ENCODE assay signal across 1 cellular context in the genomic region with DNA sequence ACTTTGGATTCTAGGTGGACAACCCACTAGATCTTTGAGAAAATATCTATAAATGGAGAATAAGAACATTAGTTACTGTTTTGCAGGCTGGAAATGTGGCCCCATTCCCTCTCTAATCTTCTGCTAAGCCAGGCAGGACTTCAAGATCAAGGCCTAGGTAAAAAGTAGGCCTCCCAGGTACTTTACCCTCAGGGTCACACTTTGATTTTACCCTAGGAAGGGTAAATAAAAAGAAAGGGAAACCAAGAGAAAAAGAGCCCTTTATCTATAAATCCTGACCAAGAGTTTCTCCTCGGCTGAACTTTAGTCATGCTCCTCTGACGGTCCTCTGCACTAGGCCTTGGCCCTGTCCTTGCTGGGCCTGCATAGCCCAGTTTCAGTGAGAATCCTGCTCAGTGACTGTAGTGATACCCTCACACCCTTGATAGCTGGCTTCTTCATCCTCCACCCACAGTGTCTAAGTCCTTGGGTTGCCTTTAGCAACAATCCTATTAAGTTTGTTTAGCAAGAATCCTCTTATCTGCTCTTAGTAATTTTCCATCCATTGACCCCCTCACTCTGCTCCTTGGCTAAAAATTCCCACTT.
TF ChIP-seq lines count a peak whose summit lies in the region.

No MANE protein-coding gene starts in this region.

TF ChIP-seq in HepG2, 621 proteins besides CTCF, POLR2A, EP300 and RAD21:
- TF ChIP-seq HNF4A (CRISPR knock-in tag; IDR thresholded peaks at IDR 0.05) = peak; percentile 52; the same call in 1 of the 2 replicates
- TF ChIP-seq ZFY (CRISPR knock-in tag; IDR thresholded peaks at IDR 0.05) = peak; percentile 57; the same call in 1 of the 2 replicates
- TF ChIP-seq RNF2 (conservative IDR thresholded peaks at IDR 0.05; ENCODE audit: low read depth) = no peak
- TF ChIP-seq HNF4G (IDR thresholded peaks at IDR 0.05; ENCODE audit: borderline replicate concordance, low read depth, low read length) = 0 out of 2 replicates have a peak, but pooled peaks have one; percentile 27
- no peak for TF ChIP-seq HNF4G (CRISPR knock-in tag; IDR thresholded peaks at IDR 0.05; ENCODE audit: borderline replicate concordance, low read depth)
- TF ChIP-seq GFI1 (CRISPR knock-in tag; IDR thresholded peaks at IDR 0.05; ENCODE audit: borderline replicate concordance) = peak; percentile 48; the same call in 1 of the 2 replicates
- TF ChIP-seq ZFX (CRISPR knock-in tag; IDR thresholded peaks at IDR 0.05; ENCODE audit: low read depth) = peak; percentile 56
- TF ChIP-seq THRA (CRISPR knock-in tag; IDR thresholded peaks at IDR 0.05; ENCODE audit: borderline replicate concordance) = peak; percentile 25; the same call in 1 of the 2 replicates
- 0 out of 2 replicates have a peak, but pooled peaks have one; percentile 10 for TF ChIP-seq BCL6 (CRISPR knock-in tag; IDR thresholded peaks at IDR 0.05)
- TF ChIP-seq, protein P1, sequence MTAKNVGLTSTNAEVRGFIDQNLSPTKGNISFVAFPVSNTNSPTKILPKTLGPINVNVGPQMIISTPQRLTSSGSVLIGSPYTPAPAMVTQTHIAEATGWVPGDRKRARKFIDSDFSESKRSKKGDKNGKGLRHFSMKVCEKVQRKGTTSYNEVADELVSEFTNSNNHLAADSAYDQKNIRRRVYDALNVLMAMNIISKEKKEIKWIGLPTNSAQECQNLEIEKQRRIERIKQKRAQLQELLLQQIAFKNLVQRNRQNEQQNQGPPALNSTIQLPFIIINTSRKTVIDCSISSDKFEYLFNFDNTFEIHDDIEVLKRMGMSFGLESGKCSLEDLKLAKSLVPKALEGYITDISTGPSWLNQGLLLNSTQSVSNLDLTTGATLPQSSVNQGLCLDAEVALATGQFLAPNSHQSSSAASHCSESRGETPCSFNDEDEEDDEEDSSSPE (CRISPR knock-in tag; IDR thresholded peaks at IDR 0.05) = no peak
- no peak for TF ChIP-seq ZNF12 (CRISPR knock-in tag; IDR thresholded peaks at IDR 0.05)
- TF ChIP-seq ZNF567 (CRISPR knock-in tag; IDR thresholded peaks at IDR 0.05; ENCODE audit: borderline replicate concordance) = no peak
TF ChIP-seq in HepG2: peak in this region for 7.
